ENCODE assay signal across 8 cellular contexts in genomic region chr7:44633254-44634186, GRCh38. TPM values are rescaled to one million over a fixed set of nuclear protein-coding genes. Genes with fewer than 3 reads are reported as not detected.
DNase-seq lines count a peak whose midpoint lies in the region; TF ChIP-seq lines count a peak whose summit lies in the region.

No MANE protein-coding gene starts in this region.

- DNase-seq in GM13977 (ENCODE audit: low spot score), result peak; percentile 68
- peak; percentile 97 for DNase-seq in HFFc6
- DNase-seq in NCI-H226, result peak; percentile 94
- peak; percentile 89 for DNase-seq in activated effector memory CD4-positive, alpha-beta T cell treated with anti-CD3 and anti-CD28 coated beads, Interleukin-2, amount 50 U/mL, for 16 hours
- DNase-seq in globus pallidus (ENCODE audit: low spot score), result peak; percentile 52
- peak; percentile 82 for DNase-seq in skeletal muscle cell (ENCODE audit: low read depth)
- no peak for DNase-seq in NCI-H2227 treated with DMSO at 0.1 percent for 48 hours (lab: John Stamatoyannopoulos, UW)
- DNase-seq in OCI-M2 (lab: John Stamatoyannopoulos, UW; ENCODE audit: unreplicated experiment), result no peak

- no peaks in the 10 kb centered on the region for H3K9me3 Mint-ChIP-seq in HFFc6

- no peak overlapping the region for H3K4me3 ChIP-seq in skeletal muscle cell (ENCODE audit: low read depth, low read length)

- in situ Hi-C loops in GM13977 (cut with MboI; ENCODE audit: low pct_unique_long_range_greater_than_20kb, low sequenced_read_pairs, unreplicated experiment), result no loop called here

- H3K4me1 Mint-ChIP-seq in HFFc6 (ENCODE audit: low read depth), result peaks cover 58% of the 10 kb centered on the region

- peak overlapping the region; percentile 34 for H3K4me3 Mint-ChIP-seq in HFFc6

- no peak for TF ChIP-seq CTCF in GM13977 (IDR thresholded peaks at IDR 0.05; ENCODE audit: extremely low read depth, insufficient read depth, missing control alignments)
- no peak for TF ChIP-seq CTCF in HFFc6 (IDR thresholded peaks at IDR 0.05)

- H3K27me3 Mint-ChIP-seq in HFFc6 (ENCODE audit: insufficient read depth), result peaks cover 2% of the 10 kb centered on the region; the same call in 1 of the 2 replicates

- peak overlapping the region; percentile 86 for H3K27ac Mint-ChIP-seq in HFFc6

- H3K36me3 Mint-ChIP-seq in HFFc6 (ENCODE audit: low read depth), result peaks cover 17% of the 10 kb centered on the region

RNA-seq across cellular contexts. Expression of gene OGDH, which starts 27.1 kb away (rescaled TPM):
- 10 to 100 TPM; 77.8 to 88.2 (median 80.2) TPM for total RNA-seq in HFFc6 (2021; fragmentation: NEBNext Ultra II Directional; extraction: Animal tissue kit (Norgen Biotek cat#: 25700))

RNA-seq across cellular contexts. Expression of gene TMED4, which starts 51.5 kb away (rescaled TPM):
- 10 to 100 TPM; 73.7 to 89.7 (median 80.7) TPM for total RNA-seq in HFFc6 (2021; fragmentation: NEBNext Ultra II Directional; extraction: Animal tissue kit (Norgen Biotek cat#: 25700))

RNA-seq across cellular contexts. Expression of gene DDX56, which starts 59.8 kb away (rescaled TPM):
- 10 to 100 TPM; 62.2 to 81.9 (median 70.1) TPM for total RNA-seq in HFFc6 (2021; fragmentation: NEBNext Ultra II Directional; extraction: Animal tissue kit (Norgen Biotek cat#: 25700))

Comparison
In these comparisons a context has a peak if more than half of its experiments do, and no peak if none do; other contexts are left out.
1. DNase-seq: peak in GM13977 (single experiment), HFFc6 (single experiment), NCI-H226 (single experiment), activated effector memory CD4-positive, alpha-beta T cell treated with anti-CD3 and anti-CD28 coated beads, Interleukin-2, amount 50 U/mL, for 16 hours (single experiment), globus pallidus (single experiment) and skeletal muscle cell (single experiment); none in NCI-H2227 treated with DMSO at 0.1 percent for 48 hours (single experiment) and OCI-M2 (single experiment).